1 cellular context compared by ENCODE assay signal in the genomic region with DNA sequence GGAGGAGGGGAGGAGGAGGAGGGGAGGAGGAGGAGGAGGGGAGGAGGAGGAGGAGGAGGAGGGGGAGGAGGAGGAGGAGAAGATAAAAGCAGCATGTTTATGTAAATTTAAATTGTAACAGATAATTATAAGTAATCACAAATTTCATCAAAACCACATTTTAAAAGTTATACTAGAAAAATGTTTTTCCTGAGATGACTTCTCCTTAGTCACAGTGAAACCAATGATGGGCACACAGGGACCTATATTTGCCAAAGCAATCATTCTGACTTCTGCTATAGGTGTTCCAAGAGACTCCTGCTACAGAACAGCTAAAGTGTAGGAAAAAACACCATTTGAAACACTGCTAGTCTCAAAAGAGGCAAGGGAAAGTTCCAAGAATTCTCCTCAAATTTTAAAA.
TF ChIP-seq lines count a peak whose summit lies in the region.

No MANE protein-coding gene starts in this region.

TF ChIP-seq in IMR-90, 13 proteins besides CTCF, POLR2A, EP300 and RAD21 (continued from another document):
- TF ChIP-seq ELK1 (IDR thresholded peaks at IDR 0.05; ENCODE audit: borderline replicate concordance, low read depth, low read length) (no peak), MAZ (IDR thresholded peaks at IDR 0.05; ENCODE audit: borderline replicate concordance, low read depth, low read length) (no peak), CEBPB (IDR thresholded peaks at IDR 0.05; ENCODE audit: low read depth, low read length) (no peak), MAFK (IDR thresholded peaks at IDR 0.05; ENCODE audit: low read depth, low read length) (no peak), MXI1 (IDR thresholded peaks at IDR 0.05; ENCODE audit: borderline replicate concordance, low read depth, low read length) (no peak), SMC3 (IDR thresholded peaks at IDR 0.05; ENCODE audit: low read depth, low read length) (no peak), FOS (IDR thresholded peaks at IDR 0.05; ENCODE audit: low read depth, low read length) (no peak)
